Comparison of ENCODE assay signal across 8 cellular contexts in genomic region chr6:156809034-156809433, GRCh38. TPM values are rescaled to one million over a fixed set of nuclear protein-coding genes. Genes with fewer than 3 reads are reported as not detected.
DNase-seq lines count a peak whose midpoint lies in the region; ATAC-seq, FAIRE-seq and TF ChIP-seq lines count a peak whose summit lies in the region.

No MANE protein-coding gene starts in this region.

- 57 to 63% methylated on average over 4 of the region's 4 CpGs for WGBS in pancreas, 2 donors

- POLR2A ChIA-PET in CD8-positive, alpha-beta memory T cell (lab: Charles Lee): no interaction called here

- FAIRE-seq in pancreas (lab: Jason Lieb, UNC) (no peak), frontal cortex (lab: Jason Lieb, UNC) (no peak), urothelium cell line (lab: Jason Lieb, UNC) (no peak)

- no peaks in the 10 kb centered on the region for H3K27me3 ChIP-seq in CD8-positive, alpha-beta memory T cell (ENCODE audit: insufficient read depth, low read length, poor library complexity, severe bottlenecking)
- no peaks in the 10 kb centered on the region for H3K27me3 ChIP-seq in pancreas

- H3K4me3 ChIP-seq in CD8-positive, alpha-beta memory T cell (ENCODE audit: low read length): no peak overlapping the region
- H3K4me3 ChIP-seq in astrocyte of the spinal cord (ENCODE audit: low read depth, low read length): no peak overlapping the region
- no peak overlapping the region for H3K4me3 ChIP-seq in pancreas

- peaks cover 0 to 9% (median 2%) of the 10 kb centered on the region in 3 donors for H3K36me3 Mint-ChIP-seq in CD8-positive, alpha-beta memory T cell

- in situ Hi-C loops in astrocyte of the spinal cord (cut with HindIII; ENCODE audit: low sequenced_read_pairs): no loop called here

- no peaks in the 10 kb centered on the region for H3K9me3 ChIP-seq in CD8-positive, alpha-beta memory T cell (ENCODE audit: low read length)
- H3K9me3 ChIP-seq in pancreas: no peaks in the 10 kb centered on the region

- H3K27me3 Mint-ChIP-seq in CD8-positive, alpha-beta memory T cell: no peaks in the 10 kb centered on the region

- H3K36me3 ChIP-seq in CD8-positive, alpha-beta memory T cell (ENCODE audit: insufficient read depth, low read length): no peaks in the 10 kb centered on the region
- H3K36me3 ChIP-seq in pancreas: no peaks in the 10 kb centered on the region

- H3K27ac Mint-ChIP-seq in CD8-positive, alpha-beta memory T cell: peak overlapping the region in 2 of 8 donors; percentile 11 to 29

- TF ChIP-seq CTCF in astrocyte of the spinal cord (IDR thresholded peaks at IDR 0.05; ENCODE audit: low read depth, low read length): no peak
- no peak for TF ChIP-seq CTCF in pancreas (IDR thresholded peaks at IDR 0.05)

- ATAC-seq in GM19455 (IDR thresholded peaks at IDR 0.05; ENCODE audit: unreplicated experiment) (peak; percentile 83), HG03439 (IDR thresholded peaks at IDR 0.05; ENCODE audit: unreplicated experiment) (peak; percentile 79), pancreas (peak in 3 of 4 donors; percentile 75 to 84 (median 76))

- H3K27ac ChIP-seq in CD8-positive, alpha-beta memory T cell (ENCODE audit: low read depth, low read length): no peak overlapping the region
- no peak overlapping the region for H3K27ac ChIP-seq in pancreas

- H3K4me1 ChIP-seq in CD8-positive, alpha-beta memory T cell (ENCODE audit: insufficient read depth, low read length): peaks cover 57% of the 10 kb centered on the region
- peaks cover 12 to 27% (median 21%) of the 10 kb centered on the region in 3 donors for H3K4me1 ChIP-seq in pancreas

- CTCF ChIA-PET in CD8-positive, alpha-beta memory T cell (lab: Charles Lee): interaction anchor here (1.3 kb wide), 1 partner anchor 32 kb away, joined by 3 read pairs; the partner anchor contains the start of gene ARID1B

- intact Hi-C loops in pancreas (cut with DNase I): no loop called here

- no peak for DNase-seq in CD8-positive, alpha-beta memory T cell
- DNase-seq in astrocyte of the spinal cord (ENCODE audit: low read depth, low spot score): peak; percentile 37
- no peak for DNase-seq in pancreas
- DNase-seq in frontal cortex (ENCODE audit: low spot score in 2 of 2): no peak
- DNase-seq in NCI-H748 treated with DMSO at 0.1 percent for 48 hours (lab: John Stamatoyannopoulos, UW): no peak
- DNase-seq in urothelium cell line (ENCODE audit: low spot score): no peak

- H3K9me3 Mint-ChIP-seq in CD8-positive, alpha-beta memory T cell: no peaks in the 10 kb centered on the region

- peaks cover 88 to 95% (median 95%) of the 10 kb centered on the region in 3 donors for H3K4me1 Mint-ChIP-seq in CD8-positive, alpha-beta memory T cell

- H3K4me3 Mint-ChIP-seq in CD8-positive, alpha-beta memory T cell: peak overlapping the region in 4 of 7 donors; percentile 1 to 56 (median 40)

RNA-seq across cellular contexts. Expression of gene ARID1B, which starts 31.9 kb away (rescaled TPM):
- 10 to 100 TPM; 53.0 to 57.9 TPM for total RNA-seq in CD8-positive, alpha-beta memory T cell
- polyA plus RNA-seq in CD8-positive, alpha-beta memory T cell: 19.1 TPM
- total RNA-seq in pancreas (10 to 100 TPM; 32.1 to 68.0 (median 43.7) TPM), frontal cortex (59.9 TPM)
- 10 to 100 TPM; 16.2 to 16.4 TPM for polyA plus RNA-seq in pancreas
